Comparison of ENCODE assay signal across 6 cellular contexts in the genomic region with DNA sequence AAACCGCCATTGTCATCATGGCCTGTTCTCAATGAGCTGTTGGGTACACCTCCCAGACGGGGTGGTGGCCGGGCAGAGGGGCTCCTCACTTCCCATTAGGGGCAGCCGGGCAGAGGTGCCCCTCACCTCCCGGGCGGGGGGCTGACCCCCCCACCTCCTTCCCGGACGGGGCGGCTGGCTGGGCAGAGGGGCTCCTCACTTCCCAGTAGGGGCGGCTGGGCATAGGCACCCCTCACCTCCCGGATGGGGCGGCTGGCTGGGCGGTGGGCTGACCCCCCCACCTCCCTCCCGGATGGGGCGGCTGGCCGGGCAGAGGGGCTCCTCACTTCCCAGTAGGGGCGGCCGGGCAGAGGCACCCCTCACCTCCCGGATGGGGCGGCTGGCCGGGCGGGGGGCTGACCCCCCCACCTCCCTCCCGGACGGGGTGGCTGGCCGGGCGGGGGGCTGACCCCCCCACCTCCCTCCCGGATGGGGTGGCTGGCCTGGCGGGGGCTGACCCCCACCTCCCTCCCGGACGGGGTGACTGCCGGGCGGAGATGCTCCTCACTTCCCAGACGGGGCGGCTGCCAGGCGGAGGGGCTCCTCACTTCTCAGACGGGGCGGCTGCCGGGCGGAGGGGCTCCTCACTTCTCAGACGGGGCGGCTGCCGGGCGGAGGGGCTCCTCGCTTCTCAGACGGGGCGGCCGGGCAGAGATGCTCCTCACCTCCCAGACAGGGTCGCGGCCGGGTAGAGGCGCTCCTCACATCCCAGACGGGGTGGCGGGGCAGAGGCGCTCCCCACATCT. TPM values are rescaled to one million over a fixed set of nuclear protein-coding genes. Genes with fewer than 3 reads are reported as not detected.
"Had no signal": no experiment of that assay in that cellular context is flagged by ENCODE, and none has a peak within 500 bp of the region (broad histone marks: within the 10 kb centered on the region; RNA-seq: fewer than 3 reads in every experiment).

No MANE protein-coding gene starts in this region.

RNA-seq across cellular contexts. Expression of gene CALCR, which starts 11.4 kb away (rescaled TPM):
- polyA plus RNA-seq: hepatocyte; immature natural killer cell; keratinocyte; liver; mammary epithelial cell; naive thymus-derived CD4-positive, alpha-beta T cell had no signal
